12 cellular contexts compared by ENCODE assay signal in genomic region chr4:119087121-119087520, GRCh38. TPM values are rescaled to one million over a fixed set of nuclear protein-coding genes. Genes with fewer than 3 reads are reported as not detected.
DNase-seq lines count a peak whose midpoint lies in the region; ATAC-seq and TF ChIP-seq lines count a peak whose summit lies in the region.
"Had no signal": no experiment of that assay in that cellular context is flagged by ENCODE, and none has a peak within 500 bp of the region (broad histone marks: within the 10 kb centered on the region; RNA-seq: fewer than 3 reads in every experiment).

No MANE protein-coding gene starts in this region.

- no peaks in the 10 kb centered on the region for H3K4me1 Mint-ChIP-seq in activated T-helper 1 cell treated with anti-CD3 and anti-CD28 coated beads, Interleukin-12 subunit alpha, Interleukin-12 subunit beta, Interleukin-2, Interleukin-4 antibody, amounts not matched to agents 30 ng/mL and 10 ng/mL and 1 ng/mL, durations not matched to agents 14 hours and 24 hours and 36 hours (ENCODE audit: low read depth)
- H3K4me1 Mint-ChIP-seq in naive thymus-derived CD4-positive, alpha-beta T cell = peaks cover 0 to 8% (median 0%) of the 10 kb centered on the region in 7 donors
- H3K4me1 Mint-ChIP-seq: immature natural killer cell had no signal

- CTCF ChIA-PET in naive thymus-derived CD4-positive, alpha-beta T cell (lab: Charles Lee) = interaction anchor here (0.7 kb wide), 1 partner anchor 47 kb away, joined by 3 read pairs; no protein-coding TSS in a partner anchor

- H3K4me3 Mint-ChIP-seq in activated T-helper 1 cell treated with anti-CD3 and anti-CD28 coated beads, Interleukin-12 subunit alpha, Interleukin-12 subunit beta, Interleukin-2, Interleukin-4 antibody, amounts not matched to agents 30 ng/mL and 10 ng/mL and 1 ng/mL, durations not matched to agents 14 hours and 24 hours and 36 hours = no peak overlapping the region
- H3K4me3 Mint-ChIP-seq in naive thymus-derived CD4-positive, alpha-beta T cell = no peak overlapping the region
- H3K4me3 Mint-ChIP-seq: immature natural killer cell had no signal

- no peak overlapping the region for H3K4me2 ChIP-seq in OCI-LY3 (ENCODE audit: low read length)

- 0 out of 2 replicates have a peak, but pooled peaks cover under 1% of the 10 kb centered on the region for H3K27me3 ChIP-seq in OCI-LY3 (ENCODE audit: low read depth, low read length)
- H3K27me3 ChIP-seq in naive thymus-derived CD4-positive, alpha-beta T cell (ENCODE audit: control insufficient read depth in 2 of 2, insufficient read depth in 2 of 2, low read length in 2 of 2) = no peaks in the 10 kb centered on the region
- H3K27me3 ChIP-seq: MG63 had no signal

- intact Hi-C loops in mucosa of descending colon (cut with DNase I, micrococcal nuclease) = no loop called here
- intact Hi-C loops in activated T-helper 1 cell treated with anti-CD3 and anti-CD28 coated beads, Interleukin-12 subunit alpha, Interleukin-12 subunit beta, Interleukin-2, Interleukin-4 antibody, amounts not matched to agents 30 ng/mL and 10 ng/mL and 1 ng/mL, durations not matched to agents 14 hours and 24 hours and 36 hours (cut with micrococcal nuclease) = no loop called here
- intact Hi-C loops in naive thymus-derived CD4-positive, alpha-beta T cell (cut with micrococcal nuclease) = no loop called here

- no peaks in the 10 kb centered on the region for H3K9me3 ChIP-seq in OCI-LY3 (ENCODE audit: insufficient read depth, low read length)
- H3K9me3 ChIP-seq in mucosa of descending colon = no peaks in the 10 kb centered on the region
- H3K9me3 ChIP-seq in naive thymus-derived CD4-positive, alpha-beta T cell (ENCODE audit: control insufficient read depth in 2 of 3, low read length in 3 of 3) = no peaks in the 10 kb centered on the region
- H3K9me3 ChIP-seq: MG63 had no signal

- H3K27me3 Mint-ChIP-seq in activated T-helper 1 cell treated with anti-CD3 and anti-CD28 coated beads, Interleukin-12 subunit alpha, Interleukin-12 subunit beta, Interleukin-2, Interleukin-4 antibody, amounts not matched to agents 30 ng/mL and 10 ng/mL and 1 ng/mL, durations not matched to agents 14 hours and 24 hours and 36 hours (ENCODE audit: insufficient read depth) = peaks cover 15% of the 10 kb centered on the region
- H3K27me3 Mint-ChIP-seq in naive thymus-derived CD4-positive, alpha-beta T cell = peaks cover 0 to 19% (median 0%) of the 10 kb centered on the region in 5 donors

- H2AFZ ChIP-seq in OCI-LY3 (ENCODE audit: low read depth, low read length) = peak overlapping the region; percentile 62; the same call in 1 of the 2 replicates
- H2AFZ ChIP-seq: parathyroid adenoma had no signal

- ATAC-seq in esophagus mucosa = peak; percentile 69
- peak; percentile 79 for ATAC-seq in mucosa of descending colon
- no peak for ATAC-seq in naive thymus-derived CD4-positive, alpha-beta T cell
- no peak for ATAC-seq in GM21786 (IDR thresholded peaks at IDR 0.05; ENCODE audit: unreplicated experiment)

- H3K36me3 Mint-ChIP-seq in activated T-helper 1 cell treated with anti-CD3 and anti-CD28 coated beads, Interleukin-12 subunit alpha, Interleukin-12 subunit beta, Interleukin-2, Interleukin-4 antibody, amounts not matched to agents 30 ng/mL and 10 ng/mL and 1 ng/mL, durations not matched to agents 14 hours and 24 hours and 36 hours (ENCODE audit: low read depth) = no peaks in the 10 kb centered on the region
- H3K36me3 Mint-ChIP-seq in naive thymus-derived CD4-positive, alpha-beta T cell = no peaks in the 10 kb centered on the region
- H3K36me3 Mint-ChIP-seq: immature natural killer cell had no signal

- POLR2A ChIA-PET in naive thymus-derived CD4-positive, alpha-beta T cell (lab: Charles Lee) = interaction anchor here (0.6 kb wide), 2 partner anchors 16 to 210 kb away, joined by 3 to 14 read pairs; no protein-coding TSS in a partner anchor

- no peaks in the 10 kb centered on the region for H3K9me3 Mint-ChIP-seq in activated T-helper 1 cell treated with anti-CD3 and anti-CD28 coated beads, Interleukin-12 subunit alpha, Interleukin-12 subunit beta, Interleukin-2, Interleukin-4 antibody, amounts not matched to agents 30 ng/mL and 10 ng/mL and 1 ng/mL, durations not matched to agents 14 hours and 24 hours and 36 hours
- H3K9me3 Mint-ChIP-seq in naive thymus-derived CD4-positive, alpha-beta T cell = peaks cover 0 to 3% (median 0%) of the 10 kb centered on the region in 11 donors

- no peak overlapping the region for H3K27ac ChIP-seq in OCI-LY3 (ENCODE audit: low read length)
- H3K27ac ChIP-seq in naive thymus-derived CD4-positive, alpha-beta T cell (ENCODE audit: low read depth, low read length) = no peak overlapping the region
- H3K27ac ChIP-seq: parathyroid adenoma had no signal

- no peaks in the 10 kb centered on the region for H3K79me2 ChIP-seq in OCI-LY3 (ENCODE audit: low read length)
- H3K79me2 ChIP-seq: parathyroid adenoma had no signal

- no peak overlapping the region for H3K4me3 ChIP-seq in OCI-LY3 (ENCODE audit: low read length)
- no peak overlapping the region for H3K4me3 ChIP-seq in mucosa of descending colon
- H3K4me3 ChIP-seq in naive thymus-derived CD4-positive, alpha-beta T cell (ENCODE audit: low read length) = no peak overlapping the region
- H3K4me3 ChIP-seq: MG63 had no signal

- DNase-seq in AG20443 (ENCODE audit: low spot score) = peak; percentile 20
- no peak for DNase-seq in mucosa of descending colon
- DNase-seq in activated T-helper 1 cell treated with anti-CD3 and anti-CD28 coated beads, Interleukin-12 subunit alpha, Interleukin-12 subunit beta, Interleukin-2, Interleukin-4 antibody, amounts not matched to agents 30 ng/mL and 10 ng/mL and 1 ng/mL, durations not matched to agents 14 hours and 24 hours and 36 hours (ENCODE audit: low spot score) = no peak
- DNase-seq in middle frontal gyrus (ENCODE audit: extremely low spot score, low spot score) = no peak
- DNase-seq in naive thymus-derived CD4-positive, alpha-beta T cell = no peak
- DNase-seq: immature natural killer cell, MG63, NCI-H446 treated with DMSO at 0.1 percent for 48 hours had no signal

- H3K4me1 ChIP-seq in OCI-LY3 (ENCODE audit: low read length) = peaks cover 3% of the 10 kb centered on the region; the same call in 1 of the 2 replicates
- peaks cover 17% of the 10 kb centered on the region for H3K4me1 ChIP-seq in mucosa of descending colon (ENCODE audit: low read depth)
- H3K4me1 ChIP-seq in naive thymus-derived CD4-positive, alpha-beta T cell (ENCODE audit: control insufficient read depth in 2 of 2, insufficient read depth in 2 of 2, low read length in 2 of 2) = no peaks in the 10 kb centered on the region
- H3K4me1 ChIP-seq: parathyroid adenoma had no signal

- H4K20me1 ChIP-seq in OCI-LY3 (ENCODE audit: insufficient read depth, low read length) = no peaks in the 10 kb centered on the region

- TF ChIP-seq CTCF in OCI-LY3 (IDR thresholded peaks at IDR 0.05; ENCODE audit: low read depth, low read length) (peak; percentile 33), mucosa of descending colon (IDR thresholded peaks at IDR 0.05) (no peak)

- no peak overlapping the region for H3K9ac ChIP-seq in OCI-LY3 (ENCODE audit: low read length)
- H3K9ac ChIP-seq: parathyroid adenoma had no signal

- H3K36me3 ChIP-seq in OCI-LY3 (replicated peaks; ENCODE audit: low read depth, low read length) = no peaks in the 10 kb centered on the region
- no peaks in the 10 kb centered on the region for H3K36me3 ChIP-seq in mucosa of descending colon (ENCODE audit: low read depth)
- no peaks in the 10 kb centered on the region for H3K36me3 ChIP-seq in naive thymus-derived CD4-positive, alpha-beta T cell (ENCODE audit: control insufficient read depth in 2 of 3, insufficient read depth in 3 of 3, low read length in 3 of 3)
- H3K36me3 ChIP-seq: MG63 had no signal

- no peak overlapping the region for H3K27ac Mint-ChIP-seq in activated T-helper 1 cell treated with anti-CD3 and anti-CD28 coated beads, Interleukin-12 subunit alpha, Interleukin-12 subunit beta, Interleukin-2, Interleukin-4 antibody, amounts not matched to agents 30 ng/mL and 10 ng/mL and 1 ng/mL, durations not matched to agents 14 hours and 24 hours and 36 hours
- no peak overlapping the region for H3K27ac Mint-ChIP-seq in naive thymus-derived CD4-positive, alpha-beta T cell
- H3K27ac Mint-ChIP-seq: immature natural killer cell had no signal

RNA-seq across cellular contexts. Expression of gene MYOZ2, which starts 48.5 kb away (rescaled TPM):
- total RNA-seq in esophagus mucosa = not detected
- total RNA-seq in mucosa of descending colon = under 1 TPM; 0.20 to 0.63 (median 0.29) TPM
- total RNA-seq in activated T-helper 1 cell treated with anti-CD3 and anti-CD28 coated beads, Interleukin-12 subunit alpha, Interleukin-12 subunit beta, Interleukin-2, Interleukin-4 antibody, amounts not matched to agents 30 ng/mL and 10 ng/mL and 1 ng/mL, durations not matched to agents 14 hours and 24 hours and 36 hours = not detected in 2 replicates
- not detected for total RNA-seq in naive thymus-derived CD4-positive, alpha-beta T cell
- not detected for polyA plus RNA-seq in naive thymus-derived CD4-positive, alpha-beta T cell
- polyA plus RNA-seq: immature natural killer cell had no signal

Comparison
In these comparisons a context has a peak if more than half of its experiments do, and no peak if none do; other contexts are left out.
1. ATAC-seq: peak in esophagus mucosa (single experiment) and mucosa of descending colon (single experiment); none in naive thymus-derived CD4-positive, alpha-beta T cell (single experiment) and GM21786 (single experiment).